Comparison of ENCODE assay signal across 26 cellular contexts in the genomic region with DNA sequence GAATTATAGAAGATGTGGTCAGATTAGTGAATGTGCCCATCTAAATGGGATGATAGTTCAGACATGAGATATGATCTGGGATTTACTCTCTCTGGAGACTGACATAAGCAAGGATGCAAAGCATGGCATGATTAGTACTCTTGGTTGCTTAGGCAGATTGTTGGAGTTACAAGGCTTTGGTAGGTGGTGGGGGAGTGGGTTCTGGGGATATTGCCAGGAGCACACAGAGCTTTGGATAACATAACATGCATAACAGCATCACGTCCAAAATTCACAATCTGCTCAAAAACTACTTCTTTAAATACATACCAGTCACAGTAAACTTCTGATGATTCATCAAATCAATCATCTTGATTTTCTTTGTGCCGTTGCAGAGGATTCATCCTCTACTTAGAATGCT.
"Had no signal": no experiment of that assay in that cellular context is flagged by ENCODE, and none has a peak within 500 bp of the region (broad histone marks: within the 10 kb centered on the region; RNA-seq: fewer than 3 reads in every experiment).

No MANE protein-coding gene starts in this region.

- H3K4me1 ChIP-seq: left ventricle myocardium inferior, neural progenitor cell, parathyroid adenoma, right atrium auricular region, right lobe of liver, testis, thyroid gland, transverse colon, upper lobe of left lung, vagina had no signal

- H3K9me3 ChIP-seq: left ventricle myocardium inferior, neutrophil, right atrium auricular region, right lobe of liver, testis, thyroid gland, transverse colon, upper lobe of left lung, vagina had no signal

- H3K27me3 ChIP-seq: neural progenitor cell, neutrophil, right atrium auricular region, right lobe of liver, testis, thyroid gland, transverse colon, upper lobe of left lung, vagina had no signal

- H3K36me3 ChIP-seq: left ventricle myocardium inferior, neural progenitor cell, neutrophil, right atrium auricular region, right lobe of liver, thyroid gland, transverse colon, upper lobe of left lung, vagina had no signal

- DNase-seq: islet precursor cell; left ventricle myocardium inferior; mesendoderm; naive B cell; natural killer cell; nephron progenitor cell; occipital lobe; right lobe of liver; stimulated activated CD4-positive, alpha-beta T cell treated with anti-CD3 and anti-CD28 coated beads, Interleukin-1b, Interleukin-23, amount 100 ng/mL, for 48 hours; stimulated activated CD4-positive, alpha-beta T cell treated with anti-CD3 and anti-CD28 coated beads, Interleukin-2, amount 100 ng/mL, for 48 hours; stimulated activated CD4-positive, alpha-beta T cell treated with anti-CD3 and anti-CD28 coated beads, Interleukin-4, amount 100 ng/mL, for 4 hours; stimulated activated CD8-positive, alpha-beta memory T cell treated with anti-CD3 and anti-CD28 coated beads, Interleukin-4, amount 100 ng/mL, for 48 hours; stimulated activated naive CD4-positive, alpha-beta T cell treated with Interleukin-2 at 50 U/mL for 16 hours; stimulated activated naive CD8-positive, alpha-beta T cell treated with anti-CD3 and anti-CD28 coated beads, Interleukin-15, amount 100 ng/mL, for 72 hours; substantia nigra; testis; thyroid gland; transverse colon; upper lobe of left lung had no signal

- H3K4me3 ChIP-seq: left ventricle myocardium inferior, lung, neural progenitor cell, right atrium auricular region, right lobe of liver, smooth muscle cell, testis, thyroid gland, transverse colon, upper lobe of left lung, vagina had no signal
